ENCODE assay signal across 1 cellular context in genomic region chr11:19651654-19652053, GRCh38.
A peak's percentile ranks its signal among the peaks of the same experiment; 100 is the strongest.
TF ChIP-seq lines count a peak whose summit lies in the region.

No MANE protein-coding gene starts in this region.

TF ChIP-seq in SK-N-SH, 30 proteins besides CTCF, POLR2A, EP300 and RAD21 (continued from another document):
- no peak for TF ChIP-seq ZBTB33 (IDR thresholded peaks at IDR 0.05; ENCODE audit: borderline replicate concordance, low read depth)
- TF ChIP-seq TAF1 (IDR thresholded peaks at IDR 0.05; ENCODE audit: borderline replicate concordance, low read depth, low read length) = no peak
- peak; percentile 50; the same call in 1 of the 2 replicates for TF ChIP-seq FOSL2 (IDR thresholded peaks at IDR 0.05; ENCODE audit: borderline replicate concordance, low read depth)
- TF ChIP-seq GABPA (IDR thresholded peaks at IDR 0.05; ENCODE audit: low read depth) = no peak
